Comparison of ENCODE assay signal across 8 cellular contexts in the genomic region with DNA sequence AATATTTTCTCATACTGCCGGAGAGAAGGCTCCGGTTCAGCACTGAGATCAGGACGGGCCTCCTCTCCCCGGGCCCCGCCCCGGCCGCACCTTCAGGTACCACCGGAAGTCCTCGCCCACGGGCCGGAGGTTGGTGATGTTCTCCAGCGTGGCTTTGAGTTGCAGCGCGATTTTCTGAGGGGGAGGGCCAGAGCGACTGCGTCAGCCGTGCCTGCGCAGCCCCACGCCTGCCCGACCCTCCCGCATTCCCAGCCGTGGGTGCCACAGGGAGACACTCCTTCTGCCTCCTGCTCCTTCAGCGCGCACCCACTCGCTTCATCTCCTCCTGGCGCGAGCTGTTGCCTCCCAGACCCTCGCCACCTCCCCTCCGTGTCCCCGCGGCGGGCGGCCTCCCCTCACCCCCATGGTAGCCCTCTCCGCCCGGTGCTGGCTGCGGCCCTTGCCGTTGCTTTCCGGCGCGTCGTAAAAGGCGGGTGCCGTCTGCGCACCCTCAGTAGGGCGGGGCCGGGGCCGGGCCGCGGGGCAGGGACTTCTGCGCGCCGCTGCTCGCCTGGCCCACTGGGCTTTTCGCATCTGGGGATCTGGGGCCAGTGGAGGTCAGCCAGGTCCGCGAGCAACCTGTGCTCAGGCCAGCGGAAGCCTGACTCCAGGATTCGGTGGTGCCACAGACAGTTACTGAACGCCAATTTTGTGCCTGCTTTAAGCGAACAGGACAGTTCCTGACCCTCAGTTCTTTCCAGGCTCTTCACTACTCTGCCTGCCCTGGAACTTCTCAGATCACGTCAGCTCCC. TPM values are rescaled to one million over a fixed set of nuclear protein-coding genes. Genes with fewer than 3 reads are reported as not detected.
A peak's percentile ranks its signal among the peaks of the same experiment; 100 is the strongest.
DNase-seq lines count a peak whose midpoint lies in the region; ATAC-seq and TF ChIP-seq lines count a peak whose summit lies in the region.

TSS of gene CZIB (minus strand) at position 464 of the 791 bp plus-strand sequence. CDS start at position 405, 59 bp downstream.

- TF ChIP-seq CTCF in WTC11 (IDR thresholded peaks at IDR 0.05) (no peak), cardiac fibroblast (IDR thresholded peaks at IDR 0.05; ENCODE audit: low read depth, low read length) (no peak)

- no peaks in the 10 kb centered on the region for H3K9me3 Mint-ChIP-seq in WTC11

- peaks cover 13% of the 10 kb centered on the region for H3K4me1 Mint-ChIP-seq in WTC11

- POLR2A ChIA-PET in WTC11 (lab: Charles Lee), result no interaction called here

- DNase-seq in ACHN (peak; percentile 88), NCI-H2227 (lab: John Stamatoyannopoulos, UW; ENCODE audit: unreplicated experiment) (peak; percentile 97), WTC11 (ENCODE audit: low spot score) (peak; percentile 94), cardiac fibroblast (ENCODE audit: low read depth in 2 of 2) (peak; percentile 92), iPS-NIHi7 (ENCODE audit: extremely low spot score) (peak; percentile 97), smooth muscle cell of the brain vasculature (ENCODE audit: low read depth, low spot score) (peak; percentile 70)

- in situ Hi-C loops in ACHN (cut with HindIII; ENCODE audit: low pct_ligation_motif_present, low pct_unique_long_range_greater_than_20kb, low sequenced_read_pairs), result no loop called here

- peak within 1 kb of the TSS; percentile 97 for H3K27ac Mint-ChIP-seq in WTC11

- ATAC-seq in GM18873 (IDR thresholded peaks at IDR 0.05; ENCODE audit: low FRiP score, unreplicated experiment) (peak; percentile 84), HG03139 (IDR thresholded peaks at IDR 0.05; ENCODE audit: unreplicated experiment) (peak; percentile 91), WTC11 (peak; percentile 94)

- H3K27me3 Mint-ChIP-seq in WTC11 (ENCODE audit: low read depth), result peaks cover 5% of the 10 kb centered on the region; the same call in 1 of the 2 replicates

- H3K36me3 Mint-ChIP-seq in WTC11, result no peaks in the 10 kb centered on the region

- H3K4me3 Mint-ChIP-seq in WTC11, result peak within 1 kb of the TSS; percentile 88

- CTCF ChIA-PET in WTC11 (lab: Charles Lee), result interaction anchor here (1.0 kb wide), 1 partner anchor 173 kb away, joined by 3 read pairs; no protein-coding TSS in a partner anchor

- peak within 1 kb of the TSS; percentile 81 to 99 for H3K4me3 ChIP-seq in cardiac fibroblast (replicated peaks in 1 of 2; ENCODE audit: low read depth in 2 of 2, low read length in 2 of 2)

TF ChIP-seq in WTC11, 78 proteins besides CTCF, POLR2A, EP300 and RAD21 (continues in another document):
- TF ChIP-seq, protein P1, sequence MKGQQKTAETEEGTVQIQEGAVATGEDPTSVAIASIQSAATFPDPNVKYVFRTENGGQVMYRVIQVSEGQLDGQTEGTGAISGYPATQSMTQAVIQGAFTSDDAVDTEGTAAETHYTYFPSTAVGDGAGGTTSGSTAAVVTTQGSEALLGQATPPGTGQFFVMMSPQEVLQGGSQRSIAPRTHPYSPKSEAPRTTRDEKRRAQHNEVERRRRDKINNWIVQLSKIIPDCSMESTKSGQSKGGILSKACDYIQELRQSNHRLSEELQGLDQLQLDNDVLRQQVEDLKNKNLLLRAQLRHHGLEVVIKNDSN (CRISPR knock-in tag; IDR thresholded peaks at IDR 0.05), result 0 out of 2 replicates have a peak, but pooled peaks have one; percentile 14
- TF ChIP-seq, protein P2, sequence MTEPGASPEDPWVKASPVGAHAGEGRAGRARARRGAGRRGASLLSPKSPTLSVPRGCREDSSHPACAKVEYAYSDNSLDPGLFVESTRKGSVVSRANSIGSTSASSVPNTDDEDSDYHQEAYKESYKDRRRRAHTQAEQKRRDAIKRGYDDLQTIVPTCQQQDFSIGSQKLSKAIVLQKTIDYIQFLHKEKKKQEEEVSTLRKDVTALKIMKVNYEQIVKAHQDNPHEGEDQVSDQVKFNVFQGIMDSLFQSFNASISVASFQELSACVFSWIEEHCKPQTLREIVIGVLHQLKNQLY (CRISPR knock-in tag; IDR thresholded peaks at IDR 0.05), result 0 out of 2 replicates have a peak, but pooled peaks have one; percentile 66
- TF ChIP-seq JUN (CRISPR knock-in tag; IDR thresholded peaks at IDR 0.05), result no peak
- TF ChIP-seq, protein P3, sequence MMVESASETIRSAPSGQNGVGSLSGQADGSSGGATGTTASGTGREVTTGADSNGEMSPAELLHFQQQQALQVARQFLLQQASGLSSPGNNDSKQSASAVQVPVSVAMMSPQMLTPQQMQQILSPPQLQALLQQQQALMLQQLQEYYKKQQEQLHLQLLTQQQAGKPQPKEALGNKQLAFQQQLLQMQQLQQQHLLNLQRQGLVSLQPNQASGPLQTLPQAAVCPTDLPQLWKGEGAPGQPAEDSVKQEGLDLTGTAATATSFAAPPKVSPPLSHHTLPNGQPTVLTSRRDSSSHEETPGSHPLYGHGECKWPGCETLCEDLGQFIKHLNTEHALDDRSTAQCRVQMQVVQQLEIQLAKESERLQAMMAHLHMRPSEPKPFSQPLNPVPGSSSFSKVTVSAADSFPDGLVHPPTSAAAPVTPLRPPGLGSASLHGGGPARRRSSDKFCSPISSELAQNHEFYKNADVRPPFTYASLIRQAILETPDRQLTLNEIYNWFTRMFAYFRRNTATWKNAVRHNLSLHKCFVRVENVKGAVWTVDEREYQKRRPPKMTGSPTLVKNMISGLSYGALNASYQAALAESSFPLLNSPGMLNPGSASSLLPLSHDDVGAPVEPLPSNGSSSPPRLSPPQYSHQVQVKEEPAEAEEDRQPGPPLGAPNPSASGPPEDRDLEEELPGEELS (CRISPR knock-in tag; IDR thresholded peaks at IDR 0.05), result peak; percentile 55; the same call in 1 of the 2 replicates
- TF ChIP-seq AR (CRISPR knock-in tag; IDR thresholded peaks at IDR 0.05), result no peak
- no peak for TF ChIP-seq MXD4 (CRISPR knock-in tag; IDR thresholded peaks at IDR 0.05; ENCODE audit: borderline replicate concordance)
- peak; percentile 76; the same call in 1 of the 2 replicates for TF ChIP-seq ZBTB21 (CRISPR knock-in tag; IDR thresholded peaks at IDR 0.05; ENCODE audit: borderline replicate concordance)
- TF ChIP-seq ZNF423 (CRISPR knock-in tag; IDR thresholded peaks at IDR 0.05), result no peak
- TF ChIP-seq, protein P4, sequence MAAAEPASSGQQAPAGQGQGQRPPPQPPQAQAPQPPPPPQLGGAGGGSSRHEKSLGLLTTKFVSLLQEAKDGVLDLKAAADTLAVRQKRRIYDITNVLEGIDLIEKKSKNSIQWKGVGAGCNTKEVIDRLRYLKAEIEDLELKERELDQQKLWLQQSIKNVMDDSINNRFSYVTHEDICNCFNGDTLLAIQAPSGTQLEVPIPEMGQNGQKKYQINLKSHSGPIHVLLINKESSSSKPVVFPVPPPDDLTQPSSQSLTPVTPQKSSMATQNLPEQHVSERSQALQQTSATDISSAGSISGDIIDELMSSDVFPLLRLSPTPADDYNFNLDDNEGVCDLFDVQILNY (CRISPR knock-in tag; IDR thresholded peaks at IDR 0.05), result peak; percentile 76
- peak; percentile 80; the same call in 1 of the 2 replicates for TF ChIP-seq TEAD1 (CRISPR knock-in tag; IDR thresholded peaks at IDR 0.05)
- no peak for TF ChIP-seq ZNF671 (CRISPR knock-in tag; IDR thresholded peaks at IDR 0.05)
- peak; percentile 73 for TF ChIP-seq ETV6 (CRISPR knock-in tag; IDR thresholded peaks at IDR 0.05)
- TF ChIP-seq ATF2 (CRISPR knock-in tag; IDR thresholded peaks at IDR 0.05; ENCODE audit: borderline replicate concordance, low read depth), result 0 out of 2 replicates have a peak, but pooled peaks have one; percentile 24
- TF ChIP-seq NFE2L1 (CRISPR knock-in tag; IDR thresholded peaks at IDR 0.05), result peak; percentile 88
- no peak for TF ChIP-seq ZNF263 (CRISPR knock-in tag; IDR thresholded peaks at IDR 0.05; ENCODE audit: low read depth)

RNA-seq across cellular contexts. Expression of gene CZIB, which starts in this region (rescaled TPM):
- 41.6 to 48.6 TPM (median 47.6 TPM) in 3 replicates for total RNA-seq in WTC11 (2021)

Comparison
In these comparisons a context has a peak if more than half of its experiments do, and no peak if none do; other contexts are left out.
1. Peak in every context shown above with its lines: DNase-seq, ATAC-seq and H3K4me3 ChIP-seq.